Comparison of ENCODE assay signal across 2 cellular contexts in the genomic region with DNA sequence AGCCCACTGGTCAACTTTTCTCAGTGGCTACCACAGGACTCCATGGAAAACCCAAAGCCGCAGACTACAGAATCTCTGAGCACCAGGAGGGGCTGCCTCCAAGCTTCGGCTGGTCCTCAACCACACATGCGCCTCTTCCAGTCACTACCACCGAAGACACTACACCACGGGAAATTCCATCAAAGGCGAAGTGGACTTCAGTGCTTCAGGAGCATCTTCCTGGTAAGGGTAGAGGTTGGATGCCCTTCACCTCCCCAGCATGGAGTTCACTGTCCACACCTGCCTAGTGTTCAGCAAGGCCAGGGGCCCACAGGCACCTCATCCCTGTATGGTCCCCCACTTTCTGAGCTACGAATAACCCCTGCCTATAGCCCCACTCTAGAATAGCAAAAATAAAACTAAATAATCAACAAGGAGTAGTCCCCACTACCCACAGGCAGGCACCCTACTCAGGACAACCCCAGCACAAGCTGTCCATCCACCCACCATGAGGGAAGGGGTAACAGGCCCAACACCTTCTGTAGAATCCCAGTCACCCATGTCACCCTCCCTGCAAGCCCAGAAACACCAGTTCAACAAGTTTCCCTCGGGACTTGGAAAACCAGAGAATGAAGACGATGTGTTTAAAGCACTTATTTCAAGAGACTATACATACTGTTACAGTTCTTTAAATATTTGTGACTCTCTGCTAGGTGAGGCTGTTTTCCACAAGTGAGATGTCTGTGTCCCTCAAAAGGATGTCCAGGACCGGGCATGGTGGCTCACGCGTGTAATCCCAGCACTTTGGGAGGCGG.
TF ChIP-seq lines count a peak whose summit lies in the region.

No MANE protein-coding gene starts in this region.

TF ChIP-seq in IMR-90, 13 proteins besides CTCF, POLR2A, EP300 and RAD21:
- TF ChIP-seq BHLHE40 (IDR thresholded peaks at IDR 0.05; ENCODE audit: low read depth, low read length) (no peak), CEBPB (IDR thresholded peaks at IDR 0.05; ENCODE audit: low read depth, low read length) (no peak), FOS (IDR thresholded peaks at IDR 0.05; ENCODE audit: low read depth, low read length) (no peak), CHD1 (IDR thresholded peaks at IDR 0.05; ENCODE audit: low read depth, low read length) (no peak), RCOR1 (IDR thresholded peaks at IDR 0.05; ENCODE audit: insufficient replicate concordance, low read length) (no peak), MXI1 (IDR thresholded peaks at IDR 0.05; ENCODE audit: borderline replicate concordance, low read depth, low read length) (no peak), MAZ (IDR thresholded peaks at IDR 0.05; ENCODE audit: borderline replicate concordance, low read depth, low read length) (no peak), NFE2L2 (IDR thresholded peaks at IDR 0.05; ENCODE audit: low read depth, low read length) (no peak), SMC3 (IDR thresholded peaks at IDR 0.05; ENCODE audit: low read depth, low read length) (no peak), MAFK (IDR thresholded peaks at IDR 0.05; ENCODE audit: low read depth, low read length) (no peak), RFX5 (IDR thresholded peaks at IDR 0.05; ENCODE audit: low read depth, low read length) (no peak)
- TF ChIP-seq, protein P1, sequence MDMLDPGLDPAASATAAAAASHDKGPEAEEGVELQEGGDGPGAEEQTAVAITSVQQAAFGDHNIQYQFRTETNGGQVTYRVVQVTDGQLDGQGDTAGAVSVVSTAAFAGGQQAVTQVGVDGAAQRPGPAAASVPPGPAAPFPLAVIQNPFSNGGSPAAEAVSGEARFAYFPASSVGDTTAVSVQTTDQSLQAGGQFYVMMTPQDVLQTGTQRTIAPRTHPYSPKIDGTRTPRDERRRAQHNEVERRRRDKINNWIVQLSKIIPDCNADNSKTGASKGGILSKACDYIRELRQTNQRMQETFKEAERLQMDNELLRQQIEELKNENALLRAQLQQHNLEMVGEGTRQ (IDR thresholded peaks at IDR 0.05; ENCODE audit: low read depth, low read length) = no peak
- TF ChIP-seq, protein P2, sequence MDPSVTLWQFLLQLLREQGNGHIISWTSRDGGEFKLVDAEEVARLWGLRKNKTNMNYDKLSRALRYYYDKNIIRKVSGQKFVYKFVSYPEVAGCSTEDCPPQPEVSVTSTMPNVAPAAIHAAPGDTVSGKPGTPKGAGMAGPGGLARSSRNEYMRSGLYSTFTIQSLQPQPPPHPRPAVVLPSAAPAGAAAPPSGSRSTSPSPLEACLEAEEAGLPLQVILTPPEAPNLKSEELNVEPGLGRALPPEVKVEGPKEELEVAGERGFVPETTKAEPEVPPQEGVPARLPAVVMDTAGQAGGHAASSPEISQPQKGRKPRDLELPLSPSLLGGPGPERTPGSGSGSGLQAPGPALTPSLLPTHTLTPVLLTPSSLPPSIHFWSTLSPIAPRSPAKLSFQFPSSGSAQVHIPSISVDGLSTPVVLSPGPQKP (IDR thresholded peaks at IDR 0.05; ENCODE audit: borderline replicate concordance, low read depth, low read length) = no peak

TF ChIP-seq in GM12878, 131 proteins besides CTCF, POLR2A, EP300 and RAD21:
- TF ChIP-seq, protein P1 (IDR thresholded peaks at IDR 0.05; ENCODE audit: borderline replicate concordance, low read depth, low read length) = no peak
- TF ChIP-seq JUNB (IDR thresholded peaks at IDR 0.05) (no peak), FOS (IDR thresholded peaks at IDR 0.05; ENCODE audit: borderline replicate concordance, extremely low read depth, insufficient read length) (no peak), KLF5 (IDR thresholded peaks at IDR 0.05; ENCODE audit: partially characterized antibody) (no peak)
- TF ChIP-seq, protein P3, sequence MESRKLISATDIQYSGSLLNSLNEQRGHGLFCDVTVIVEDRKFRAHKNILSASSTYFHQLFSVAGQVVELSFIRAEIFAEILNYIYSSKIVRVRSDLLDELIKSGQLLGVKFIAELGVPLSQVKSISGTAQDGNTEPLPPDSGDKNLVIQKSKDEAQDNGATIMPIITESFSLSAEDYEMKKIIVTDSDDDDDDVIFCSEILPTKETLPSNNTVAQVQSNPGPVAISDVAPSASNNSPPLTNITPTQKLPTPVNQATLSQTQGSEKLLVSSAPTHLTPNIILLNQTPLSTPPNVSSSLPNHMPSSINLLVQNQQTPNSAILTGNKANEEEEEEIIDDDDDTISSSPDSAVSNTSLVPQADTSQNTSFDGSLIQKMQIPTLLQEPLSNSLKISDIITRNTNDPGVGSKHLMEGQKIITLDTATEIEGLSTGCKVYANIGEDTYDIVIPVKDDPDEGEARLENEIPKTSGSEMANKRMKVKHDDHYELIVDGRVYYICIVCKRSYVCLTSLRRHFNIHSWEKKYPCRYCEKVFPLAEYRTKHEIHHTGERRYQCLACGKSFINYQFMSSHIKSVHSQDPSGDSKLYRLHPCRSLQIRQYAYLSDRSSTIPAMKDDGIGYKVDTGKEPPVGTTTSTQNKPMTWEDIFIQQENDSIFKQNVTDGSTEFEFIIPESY (IDR thresholded peaks at IDR 0.05) = no peak
- TF ChIP-seq, protein P4, sequence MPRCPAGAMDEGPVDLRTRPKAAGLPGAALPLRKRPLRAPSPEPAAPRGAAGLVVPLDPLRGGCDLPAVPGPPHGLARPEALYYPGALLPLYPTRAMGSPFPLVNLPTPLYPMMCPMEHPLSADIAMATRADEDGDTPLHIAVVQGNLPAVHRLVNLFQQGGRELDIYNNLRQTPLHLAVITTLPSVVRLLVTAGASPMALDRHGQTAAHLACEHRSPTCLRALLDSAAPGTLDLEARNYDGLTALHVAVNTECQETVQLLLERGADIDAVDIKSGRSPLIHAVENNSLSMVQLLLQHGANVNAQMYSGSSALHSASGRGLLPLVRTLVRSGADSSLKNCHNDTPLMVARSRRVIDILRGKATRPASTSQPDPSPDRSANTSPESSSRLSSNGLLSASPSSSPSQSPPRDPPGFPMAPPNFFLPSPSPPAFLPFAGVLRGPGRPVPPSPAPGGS (IDR thresholded peaks at IDR 0.05; ENCODE audit: borderline replicate concordance, insufficient read depth, low read depth, low read length, poor library complexity, severe bottlenecking) = no peak
- TF ChIP-seq, protein P5, sequence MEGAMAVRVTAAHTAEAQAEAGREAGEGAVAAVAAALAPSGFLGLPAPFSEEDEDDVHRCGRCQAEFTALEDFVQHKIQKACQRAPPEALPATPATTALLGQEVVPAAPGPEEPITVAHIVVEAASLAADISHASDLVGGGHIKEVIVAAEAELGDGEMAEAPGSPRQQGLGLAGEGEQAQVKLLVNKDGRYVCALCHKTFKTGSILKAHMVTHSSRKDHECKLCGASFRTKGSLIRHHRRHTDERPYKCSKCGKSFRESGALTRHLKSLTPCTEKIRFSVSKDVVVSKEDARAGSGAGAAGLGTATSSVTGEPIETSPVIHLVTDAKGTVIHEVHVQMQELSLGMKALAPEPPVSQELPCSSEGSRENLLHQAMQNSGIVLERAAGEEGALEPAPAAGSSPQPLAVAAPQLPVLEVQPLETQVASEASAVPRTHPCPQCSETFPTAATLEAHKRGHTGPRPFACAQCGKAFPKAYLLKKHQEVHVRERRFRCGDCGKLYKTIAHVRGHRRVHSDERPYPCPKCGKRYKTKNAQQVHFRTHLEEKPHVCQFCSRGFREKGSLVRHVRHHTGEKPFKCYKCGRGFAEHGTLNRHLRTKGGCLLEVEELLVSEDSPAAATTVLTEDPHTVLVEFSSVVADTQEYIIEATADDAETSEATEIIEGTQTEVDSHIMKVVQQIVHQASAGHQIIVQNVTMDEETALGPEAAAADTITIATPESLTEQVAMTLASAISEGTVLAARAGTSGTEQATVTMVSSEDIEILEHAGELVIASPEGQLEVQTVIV (IDR thresholded peaks at IDR 0.05; ENCODE audit: borderline replicate concordance, partially characterized antibody) = no peak
